33 cellular contexts compared by ENCODE assay signal in the genomic region with DNA sequence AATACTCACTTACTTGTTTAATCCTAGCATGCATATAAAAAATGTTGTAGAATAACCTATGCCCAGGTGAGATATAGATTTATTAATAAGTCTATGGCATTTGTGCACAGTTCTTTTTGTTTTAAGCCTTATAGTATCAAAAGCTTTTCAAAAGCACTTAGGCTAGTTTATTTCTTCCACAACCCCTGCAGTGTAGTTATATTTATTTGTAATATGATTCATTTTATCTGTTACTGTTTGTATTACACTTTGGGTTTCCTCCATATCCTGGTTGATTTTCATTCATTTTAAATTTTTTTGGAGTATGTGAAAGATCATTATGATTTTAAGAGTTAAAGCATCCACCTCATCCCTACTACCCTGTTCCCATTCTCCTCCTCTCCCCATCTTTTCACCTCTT. TPM values are rescaled to one million over a fixed set of nuclear protein-coding genes. Genes with fewer than 3 reads are reported as not detected.
"Had no signal": no experiment of that assay in that cellular context is flagged by ENCODE, and none has a peak within 500 bp of the region (broad histone marks: within the 10 kb centered on the region; RNA-seq: fewer than 3 reads in every experiment).

No MANE protein-coding gene starts in this region.

- ATAC-seq: activated CD4-positive, alpha-beta T cell treated with anti-CD3 and anti-CD28 coated beads for 36 hours; activated CD4-positive, CD25-positive, alpha-beta regulatory T cell treated with anti-CD3 and anti-CD28 coated beads, Interleukin-2, amount 50 U/mL, for 24 hours; activated CD8-positive, alpha-beta T cell treated with anti-CD3 and anti-CD28 coated beads, Interleukin-2, amount 10 ng/mL, durations not matched to agents 7 days and 5 days; activated naive CD8-positive, alpha-beta T cell treated with anti-CD3 and anti-CD28 coated beads, Interleukin-2, amount 50 U/mL, for 24 hours; activated T-cell treated with anti-CD3 and anti-CD28 coated beads, Interleukin-2, amount 50 U/mL, for 4 hours; WTC11 had no signal

- H3K4me3 Mint-ChIP-seq: activated CD4-positive, alpha-beta T cell treated with anti-CD3 and anti-CD28 coated beads for 36 hours; activated CD4-positive, alpha-beta T cell treated with anti-CD3 and anti-CD28 coated beads, Interleukin-2, amount 10 ng/mL, durations not matched to agents 7 days and 5 days; activated CD8-positive, alpha-beta T cell treated with anti-CD3 and anti-CD28 coated beads, Interleukin-2, amount 10 ng/mL, durations not matched to agents 7 days and 5 days; activated naive CD4-positive, alpha-beta T cell treated with anti-CD3 and anti-CD28 coated beads, Interleukin-2, amount 10 ng/mL, durations not matched to agents 7 days and 5 days; activated naive CD8-positive, alpha-beta T cell; activated naive CD8-positive, alpha-beta T cell treated with anti-CD3 and anti-CD28 coated beads, Interleukin-2, amount 50 U/mL, for 24 hours; activated T-cell treated with anti-CD3 and anti-CD28 coated beads, Interleukin-2, amount 50 U/mL, for 4 hours; activated T-helper 1 cell treated with anti-CD3 and anti-CD28 coated beads, Interleukin-12 subunit alpha, Interleukin-12 subunit beta, Interleukin-2, Interleukin-4 antibody, amounts not matched to agents 30 ng/mL and 10 ng/mL and 1 ng/mL, durations not matched to agents 14 hours and 24 hours and 36 hours; central memory CD8-positive, alpha-beta T cell; T-helper 1 cell treated with Interleukin-12 subunit alpha and Interleukin-12 subunit beta and Interleukin-4 antibody, amounts not matched to agents 30 μg/mL and 1 μg/mL, for 36 hours; T-helper 2 cell treated with Interferon-gamma antibody and Interleukin-4, amounts not matched to agents 5 μg/mL and 100 μg/mL, for 36 hours; WTC11 had no signal

- H3K9me3 Mint-ChIP-seq: activated CD4-positive, alpha-beta T cell treated with anti-CD3 and anti-CD28 coated beads, Interleukin-2, amount 10 ng/mL, durations not matched to agents 7 days and 5 days; activated naive CD4-positive, alpha-beta T cell treated with anti-CD3 and anti-CD28 coated beads, Interleukin-2, amount 10 ng/mL, durations not matched to agents 7 days and 5 days; activated naive CD8-positive, alpha-beta T cell treated with anti-CD3 and anti-CD28 coated beads, Interleukin-2, amount 50 U/mL, for 24 hours; activated T-cell treated with anti-CD3 and anti-CD28 coated beads, Interleukin-2, amount 50 U/mL, for 4 hours; activated T-helper 1 cell treated with anti-CD3 and anti-CD28 coated beads, Interleukin-12 subunit alpha, Interleukin-12 subunit beta, Interleukin-2, Interleukin-4 antibody, amounts not matched to agents 30 ng/mL and 10 ng/mL and 1 ng/mL, durations not matched to agents 14 hours and 24 hours and 36 hours; central memory CD8-positive, alpha-beta T cell; T-helper 1 cell treated with Interleukin-12 subunit alpha and Interleukin-12 subunit beta and Interleukin-4 antibody, amounts not matched to agents 30 μg/mL and 1 μg/mL, for 36 hours; T-helper 2 cell treated with Interferon-gamma antibody and Interleukin-4, amounts not matched to agents 5 μg/mL and 100 μg/mL, for 36 hours had no signal

- H3K4me3 ChIP-seq: cardiac muscle cell, SJSA1 had no signal

- H3K27me3 ChIP-seq: SJSA1 had no signal

- H3K36me3 ChIP-seq: cardiac muscle cell, SJSA1 had no signal

- H3K4me1 Mint-ChIP-seq: activated CD4-positive, alpha-beta T cell treated with anti-CD3 and anti-CD28 coated beads for 36 hours; activated CD4-positive, alpha-beta T cell treated with anti-CD3 and anti-CD28 coated beads, Interleukin-2, amount 10 ng/mL, durations not matched to agents 7 days and 5 days; activated naive CD4-positive, alpha-beta T cell treated with anti-CD3 and anti-CD28 coated beads, Interleukin-2, amount 10 ng/mL, durations not matched to agents 7 days and 5 days; activated naive CD8-positive, alpha-beta T cell treated with anti-CD3 and anti-CD28 coated beads, Interleukin-2, amount 50 U/mL, for 24 hours; WTC11 had no signal

- H3K4me2 ChIP-seq: SK-N-SH had no signal

- DNase-seq: activated CD4-positive, alpha-beta T cell treated with anti-CD3 and anti-CD28 coated beads for 36 hours; activated CD4-positive, alpha-beta T cell treated with anti-CD3 and anti-CD28 coated beads, Interleukin-2, amount 10 ng/mL, durations not matched to agents 7 days and 5 days; activated CD4-positive, alpha-beta T cell treated with anti-CD3 and anti-CD28 coated beads, Interleukin-2, amount 50 U/mL, for 48 hours; activated CD8-positive, alpha-beta T cell treated with anti-CD3 and anti-CD28 coated beads, Interleukin-2, amount 10 ng/mL, durations not matched to agents 7 days and 5 days; activated effector memory CD4-positive, alpha-beta T cell treated with Interleukin-2 at 50 U/mL for 16 hours; activated naive CD4-positive, alpha-beta T cell treated with anti-CD3 and anti-CD28 coated beads, Interleukin-2, amount 10 ng/mL, durations not matched to agents 7 days and 5 days; activated naive CD8-positive, alpha-beta T cell treated with anti-CD3 and anti-CD28 coated beads, Interleukin-2, amount 50 U/mL, for 24 hours; activated T-cell treated with anti-CD3 and anti-CD28 coated beads for 4 hours; activated T-cell treated with anti-CD3 and anti-CD28 coated beads, Interleukin-2, amount 50 U/mL, for 4 hours; amniotic stem cell; aorta; Karpas-422; NCI-H1105; NCI-H1417 treated with DMSO at 0.1 percent for 48 hours; NCI-H187 treated with DMSO at 0.1 percent for 48 hours; NCI-H2081; NCI-H2171 treated with DMSO at 0.1 percent for 48 hours; NCI-H226; NCI-H446 treated with DMSO at 0.1 percent for 48 hours; NCI-H524; NCI-H69; NCI-H82; SHP77; SK-N-SH had no signal

- H3K9ac ChIP-seq: SK-N-SH had no signal

- H3K27ac Mint-ChIP-seq: activated CD4-positive, alpha-beta T cell treated with anti-CD3 and anti-CD28 coated beads for 36 hours; activated CD4-positive, alpha-beta T cell treated with anti-CD3 and anti-CD28 coated beads, Interleukin-2, amount 10 ng/mL, durations not matched to agents 7 days and 5 days; activated CD8-positive, alpha-beta T cell treated with anti-CD3 and anti-CD28 coated beads, Interleukin-2, amount 10 ng/mL, durations not matched to agents 7 days and 5 days; activated naive CD4-positive, alpha-beta T cell treated with anti-CD3 and anti-CD28 coated beads, Interleukin-2, amount 10 ng/mL, durations not matched to agents 7 days and 5 days; activated naive CD8-positive, alpha-beta T cell; activated naive CD8-positive, alpha-beta T cell treated with anti-CD3 and anti-CD28 coated beads, Interleukin-2, amount 50 U/mL, for 24 hours; activated T-helper 1 cell treated with anti-CD3 and anti-CD28 coated beads, Interleukin-12 subunit alpha, Interleukin-12 subunit beta, Interleukin-2, Interleukin-4 antibody, amounts not matched to agents 30 ng/mL and 10 ng/mL and 1 ng/mL, durations not matched to agents 14 hours and 24 hours and 36 hours; T-helper 1 cell treated with Interleukin-12 subunit alpha and Interleukin-12 subunit beta and Interleukin-4 antibody, amounts not matched to agents 30 μg/mL and 1 μg/mL, for 36 hours; T-helper 2 cell treated with Interferon-gamma antibody and Interleukin-4, amounts not matched to agents 5 μg/mL and 100 μg/mL, for 36 hours; WTC11 had no signal

- H3K27me3 Mint-ChIP-seq: activated naive CD4-positive, alpha-beta T cell treated with anti-CD3 and anti-CD28 coated beads, Interleukin-2, amount 10 ng/mL, durations not matched to agents 7 days and 5 days had no signal

- H3K27ac ChIP-seq: cardiac muscle cell, SJSA1 had no signal

- H3K9me3 ChIP-seq: SJSA1, SK-N-SH had no signal

RNA-seq across cellular contexts. Expression of a gene that starts 18.8 kb away (rescaled TPM):
- total RNA-seq: activated CD4-positive, alpha-beta T cell treated with anti-CD3 and anti-CD28 coated beads, Interleukin-2, amount 10 ng/mL, durations not matched to agents 7 days and 5 days; activated CD8-positive, alpha-beta T cell treated with anti-CD3 and anti-CD28 coated beads, Interleukin-2, amount 10 ng/mL, durations not matched to agents 7 days and 5 days had no signal
